8 cellular contexts compared by ENCODE assay signal in the genomic region with DNA sequence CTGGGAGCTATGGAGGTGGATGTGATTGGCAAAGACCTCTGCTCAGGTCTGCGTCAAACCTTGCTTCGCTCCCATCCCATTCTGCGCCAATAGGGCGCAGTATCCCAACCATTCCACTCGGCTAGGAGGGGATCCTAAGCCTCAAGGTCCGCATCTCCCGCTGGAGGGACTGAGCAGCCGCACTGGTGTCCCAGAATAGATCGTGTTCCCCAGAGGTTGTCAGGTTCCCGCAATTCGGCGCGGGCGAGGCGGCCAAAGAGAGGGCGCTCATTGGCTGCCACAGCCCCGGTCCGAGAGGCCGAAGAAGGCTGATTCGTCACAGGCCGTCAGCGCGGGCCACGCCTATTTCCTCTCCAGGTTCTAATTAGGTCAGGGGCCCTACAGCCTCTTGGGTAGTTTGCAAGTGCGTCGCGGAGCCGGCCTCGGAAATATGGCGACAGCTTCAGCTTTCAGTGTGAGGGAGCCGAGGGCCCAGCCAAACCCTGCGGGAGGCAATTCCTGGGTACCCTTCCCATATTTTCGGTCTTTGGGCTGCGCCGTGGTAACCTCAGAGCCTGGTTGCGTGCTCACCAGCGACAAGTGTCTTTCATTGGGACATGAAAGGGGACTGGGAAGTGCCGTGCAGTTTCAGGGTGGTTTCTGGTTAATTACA. TPM values are rescaled to one million over a fixed set of nuclear protein-coding genes. Genes with fewer than 3 reads are reported as not detected.
DNase-seq lines count a peak whose midpoint lies in the region; ATAC-seq and TF ChIP-seq lines count a peak whose summit lies in the region.

No MANE protein-coding gene starts in this region.

- no peaks in the 10 kb centered on the region for H3K9me3 ChIP-seq in CD4-positive, CD25-positive, alpha-beta regulatory T cell (ENCODE audit: control insufficient read depth in 2 of 2, low read length in 2 of 2)
- H3K9me3 ChIP-seq in PC-3 (ENCODE audit: low read length) (no peaks in the 10 kb centered on the region), fibroblast of lung (ENCODE audit: control insufficient read depth, insufficient read depth, low read depth, low read length) (no peaks in the 10 kb centered on the region)

- ATAC-seq in CD4-positive, CD25-positive, alpha-beta regulatory T cell (ENCODE audit: low read depth in 2 of 2) = peak; percentile 94
- ATAC-seq in GM19395 (IDR thresholded peaks at IDR 0.05; ENCODE audit: unreplicated experiment) = peak; percentile 100
- peak; percentile 99 for ATAC-seq in HG03558 (IDR thresholded peaks at IDR 0.05; ENCODE audit: extremely low read depth, unreplicated experiment)
- peak; percentile 82 for ATAC-seq in PC-3
- ATAC-seq in naive thymus-derived CD8-positive, alpha-beta T cell = peak; percentile 87 to 89
- peak; percentile 100 for ATAC-seq in stimulated activated memory B cell treated with anti-CD40 and anti-IgM and Interleukin-4, amounts not matched to agents 10 μg/mL and 1 μg/mL and 100 μg/mL, for 72 hours

- H4K20me1 ChIP-seq in PC-3 (ENCODE audit: low read length) = no peaks in the 10 kb centered on the region
- H4K20me1 ChIP-seq in fibroblast of lung (ENCODE audit: control insufficient read depth, extremely low read depth, insufficient read depth, low read length) = no peaks in the 10 kb centered on the region

- H3K4me3 Mint-ChIP-seq in CD4-positive, CD25-positive, alpha-beta regulatory T cell = peak overlapping the region; percentile 88 to 96 (median 89)
- H3K4me3 Mint-ChIP-seq in naive thymus-derived CD8-positive, alpha-beta T cell = peak overlapping the region; percentile 83 to 97 (median 89)
- H3K4me3 Mint-ChIP-seq in stimulated activated memory B cell treated with anti-CD40 and anti-IgM and Interleukin-4, amounts not matched to agents 10 μg/mL and 1 μg/mL and 100 μg/mL, for 72 hours = peak overlapping the region; percentile 81

- H2AFZ ChIP-seq in PC-3 (ENCODE audit: low read length) (peak overlapping the region; percentile 70), fibroblast of lung (ENCODE audit: low read length) (peak overlapping the region; percentile 98)

- H3K27ac ChIP-seq in CD4-positive, CD25-positive, alpha-beta regulatory T cell (ENCODE audit: insufficient read depth, low read length, poor library complexity, severe bottlenecking) = peak overlapping the region; percentile 94
- H3K27ac ChIP-seq in PC-3 (ENCODE audit: low read length) (peak overlapping the region; percentile 19), fibroblast of lung (ENCODE audit: insufficient read depth, low read length) (peak overlapping the region; percentile 85)

- H3K36me3 Mint-ChIP-seq in CD4-positive, CD25-positive, alpha-beta regulatory T cell = peaks cover 19% of the 10 kb centered on the region
- H3K36me3 Mint-ChIP-seq in naive thymus-derived CD8-positive, alpha-beta T cell = peaks cover 14 to 26% (median 21%) of the 10 kb centered on the region in 3 donors
- H3K36me3 Mint-ChIP-seq in stimulated activated memory B cell treated with anti-CD40 and anti-IgM and Interleukin-4, amounts not matched to agents 10 μg/mL and 1 μg/mL and 100 μg/mL, for 72 hours = peaks cover 24% of the 10 kb centered on the region

- peak overlapping the region; percentile 50 to 94 (median 94) for H3K27ac Mint-ChIP-seq in CD4-positive, CD25-positive, alpha-beta regulatory T cell
- peak overlapping the region; percentile 91 to 99 (median 96) for H3K27ac Mint-ChIP-seq in naive thymus-derived CD8-positive, alpha-beta T cell
- peak overlapping the region; percentile 98 for H3K27ac Mint-ChIP-seq in stimulated activated memory B cell treated with anti-CD40 and anti-IgM and Interleukin-4, amounts not matched to agents 10 μg/mL and 1 μg/mL and 100 μg/mL, for 72 hours

- H3K9ac ChIP-seq in PC-3 (ENCODE audit: low read length) = peak overlapping the region; percentile 65
- peak overlapping the region; percentile 84 for H3K9ac ChIP-seq in fibroblast of lung (ENCODE audit: insufficient read depth, low read length)

- CTCF ChIA-PET in PC-3 (lab: Charles Lee) = interaction anchor here (0.5 kb wide), 1 partner anchor 165 kb away, joined by 3 read pairs; no protein-coding TSS in a partner anchor

- H3K36me3 ChIP-seq in CD4-positive, CD25-positive, alpha-beta regulatory T cell (ENCODE audit: control insufficient read depth, insufficient read depth, low read length) = no peaks in the 10 kb centered on the region
- no peaks in the 10 kb centered on the region for H3K36me3 ChIP-seq in PC-3 (ENCODE audit: low read depth, low read length)
- no peaks in the 10 kb centered on the region for H3K36me3 ChIP-seq in fibroblast of lung (ENCODE audit: control insufficient read depth, insufficient read depth, low read length)

- H3K4me1 ChIP-seq in CD4-positive, CD25-positive, alpha-beta regulatory T cell (ENCODE audit: control insufficient read depth, insufficient read depth, low read length, poor library complexity, severe bottlenecking) = peaks cover 26% of the 10 kb centered on the region
- H3K4me1 ChIP-seq in PC-3 (ENCODE audit: insufficient read depth, low read length) (peaks cover 26% of the 10 kb centered on the region), fibroblast of lung (ENCODE audit: control insufficient read depth, extremely low read depth, insufficient read depth, low read length) (peaks cover 2% of the 10 kb centered on the region)

- no peaks in the 10 kb centered on the region for H3F3A ChIP-seq in PC-3 (ENCODE audit: low read length, unreplicated experiment)

- DNase-seq in CD4-positive, CD25-positive, alpha-beta regulatory T cell = peak; percentile 86 to 96 (median 88)
- DNase-seq in PC-3 = peak; percentile 77
- peak; percentile 81 for DNase-seq in activated T-helper 1 cell treated with Interleukin-2 at 50 U/mL for 16 hours (ENCODE audit: low read depth)
- peak; percentile 95 for DNase-seq in fibroblast of lung (ENCODE audit: low read depth in 2 of 2)
- DNase-seq in naive thymus-derived CD8-positive, alpha-beta T cell = peak; percentile 68 to 95 (median 84)

- peaks cover 5 to 53% (median 30%) of the 10 kb centered on the region in 4 donors for H3K4me1 Mint-ChIP-seq in CD4-positive, CD25-positive, alpha-beta regulatory T cell
- peaks cover 35 to 55% (median 44%) of the 10 kb centered on the region in 4 donors for H3K4me1 Mint-ChIP-seq in naive thymus-derived CD8-positive, alpha-beta T cell
- H3K4me1 Mint-ChIP-seq in stimulated activated memory B cell treated with anti-CD40 and anti-IgM and Interleukin-4, amounts not matched to agents 10 μg/mL and 1 μg/mL and 100 μg/mL, for 72 hours = peaks cover 17% of the 10 kb centered on the region

- H3K27me3 Mint-ChIP-seq in CD4-positive, CD25-positive, alpha-beta regulatory T cell = peaks cover 15% of the 10 kb centered on the region
- peaks cover 0 to 14% (median 8%) of the 10 kb centered on the region in 5 donors for H3K27me3 Mint-ChIP-seq in naive thymus-derived CD8-positive, alpha-beta T cell
- peaks cover 22% of the 10 kb centered on the region for H3K27me3 Mint-ChIP-seq in stimulated activated memory B cell treated with anti-CD40 and anti-IgM and Interleukin-4, amounts not matched to agents 10 μg/mL and 1 μg/mL and 100 μg/mL, for 72 hours

- peak overlapping the region; percentile 77 for H3K4me2 ChIP-seq in PC-3 (ENCODE audit: low read length)
- H3K4me2 ChIP-seq in fibroblast of lung (ENCODE audit: extremely low read depth, insufficient read depth, low read length) = peak overlapping the region; percentile 75

- no peaks in the 10 kb centered on the region for H3K79me2 ChIP-seq in PC-3 (ENCODE audit: low read length)
- no peaks in the 10 kb centered on the region for H3K79me2 ChIP-seq in fibroblast of lung (ENCODE audit: control insufficient read depth, insufficient read depth, low read length)

- H3K9me3 Mint-ChIP-seq in CD4-positive, CD25-positive, alpha-beta regulatory T cell = peaks cover 2 to 15% (median 8%) of the 10 kb centered on the region in 7 donors
- H3K9me3 Mint-ChIP-seq in naive thymus-derived CD8-positive, alpha-beta T cell = peaks cover 5 to 28% (median 19%) of the 10 kb centered on the region in 9 donors
- peaks cover 10% of the 10 kb centered on the region for H3K9me3 Mint-ChIP-seq in stimulated activated memory B cell treated with anti-CD40 and anti-IgM and Interleukin-4, amounts not matched to agents 10 μg/mL and 1 μg/mL and 100 μg/mL, for 72 hours

- H3K9me2 ChIP-seq in PC-3 (replicated peaks; ENCODE audit: low read length) = no peaks in the 10 kb centered on the region

- peaks cover 9% of the 10 kb centered on the region for H3K27me3 ChIP-seq in CD4-positive, CD25-positive, alpha-beta regulatory T cell (ENCODE audit: control insufficient read depth, insufficient read depth, low read length)
- peaks cover 9% of the 10 kb centered on the region for H3K27me3 ChIP-seq in PC-3 (ENCODE audit: low read length)
- no peaks in the 10 kb centered on the region for H3K27me3 ChIP-seq in fibroblast of lung (ENCODE audit: control insufficient read depth, insufficient read depth, low read length)

- intact Hi-C loops in PC-3 (cut with micrococcal nuclease) = loop anchor here (10.0 kb wide), 1 partner anchor 257 kb away; no protein-coding TSS in a partner anchor

- H3K4me3 ChIP-seq in CD4-positive, CD25-positive, alpha-beta regulatory T cell (ENCODE audit: low read depth, low read length) = peak overlapping the region; percentile 98
- H3K4me3 ChIP-seq in PC-3 (ENCODE audit: low read length) = peak overlapping the region; percentile 63
- H3K4me3 ChIP-seq in fibroblast of lung (replicated peaks in 1 of 4; ENCODE audit: control extremely low read depth in 1 of 4, insufficient read depth in 1 of 4, low read depth in 3 of 4, low read length in 4 of 4) = peak overlapping the region; percentile 65 to 84 (median 78)

- POLR2A ChIA-PET in PC-3 (lab: Charles Lee; ENCODE audit: unreplicated experiment) = no interaction called here
- POLR2A ChIA-PET in naive thymus-derived CD8-positive, alpha-beta T cell (lab: Charles Lee) = interaction anchor here (0.6 to 5.0 kb wide), 16 partner anchors 9 to 492 kb away, joined by 3 to 41 read pairs (median 4); partner anchors contain the start of genes ASB8, CCDC184, RPAP3 and SENP1

- no TSS peak for BruUV-seq in PC-3 (replicated peaks; lab: Mats Ljungman, UMichigan)

- TF ChIP-seq CTCF in PC-3 (conservative IDR thresholded peaks at IDR 0.05; ENCODE audit: low read depth, low read length) (no peak), fibroblast of lung (conservative IDR thresholded peaks at IDR 0.05 in 1 of 2, IDR thresholded peaks at IDR 0.05 in 1 of 2; ENCODE audit: low read depth in 1 of 2, low read length in 2 of 2) (peak in 1 of 2 donors; percentile 14)

RNA-seq across cellular contexts. Expression of gene OR10AD1, which starts 5.0 kb away (rescaled TPM):
- not detected for total RNA-seq in CD4-positive, CD25-positive, alpha-beta regulatory T cell
- under 1 TPM in 1 of 4 donors, not detected in 3; 0.22 TPM for polyA plus RNA-seq in CD4-positive, CD25-positive, alpha-beta regulatory T cell
- total RNA-seq in PC-3 (2014; rRNA removed) (not detected in 2 replicates), fibroblast of lung (not detected in 2 replicates)
- polyA plus RNA-seq in fibroblast of lung = not detected in 2 replicates
- not detected in 2 replicates for polyA plus RNA-seq in fibroblast of lung (2012)
- not detected in 2 replicates for polyA minus RNA-seq in fibroblast of lung (ENCODE audit: low replicate concordance)
- not detected for total RNA-seq in naive thymus-derived CD8-positive, alpha-beta T cell
- not detected for polyA plus RNA-seq in naive thymus-derived CD8-positive, alpha-beta T cell

RNA-seq across cellular contexts. Expression of gene CCDC184, which starts 14.6 kb away (rescaled TPM):
- 1.6 TPM for total RNA-seq in CD4-positive, CD25-positive, alpha-beta regulatory T cell
- under 1 TPM; 0.15 to 0.24 (median 0.18) TPM for polyA plus RNA-seq in CD4-positive, CD25-positive, alpha-beta regulatory T cell
- not detected in 2 replicates for total RNA-seq in PC-3 (2014; rRNA removed)
- under 0.01 and 0.17 TPM in 2 replicates for total RNA-seq in fibroblast of lung
- polyA plus RNA-seq in fibroblast of lung = 0.28 and 0.30 TPM in 2 replicates
- 0.36 and 0.47 TPM in 2 replicates for polyA plus RNA-seq in fibroblast of lung (2012)
- 0.78 TPM in 1 of 2 replicates, not detected in the other for polyA minus RNA-seq in fibroblast of lung (ENCODE audit: low replicate concordance)
- not detected for total RNA-seq in naive thymus-derived CD8-positive, alpha-beta T cell
- under 1 TPM in 2 of 3 donors, not detected in 1; 0.11 to 0.13 TPM for polyA plus RNA-seq in naive thymus-derived CD8-positive, alpha-beta T cell

RNA-seq across cellular contexts. Expression of gene ASB8, which starts 40.8 kb away (rescaled TPM):
- 46.6 TPM for total RNA-seq in CD4-positive, CD25-positive, alpha-beta regulatory T cell
- polyA plus RNA-seq in CD4-positive, CD25-positive, alpha-beta regulatory T cell = 100 to 1,000 TPM in 1 of 4 donors, 10 to 100 TPM in 3; 73.2 to 121 (median 90.0) TPM
- total RNA-seq in PC-3 (2014; rRNA removed) (18.0 and 34.4 TPM in 2 replicates), fibroblast of lung (13.1 and 23.8 TPM in 2 replicates)
- 32.8 and 35.0 TPM in 2 replicates for polyA plus RNA-seq in fibroblast of lung
- 28.4 and 38.2 TPM in 2 replicates for polyA plus RNA-seq in fibroblast of lung (2012)
- polyA minus RNA-seq in fibroblast of lung (ENCODE audit: low replicate concordance) = 25.0 and 25.3 TPM in 2 replicates
- total RNA-seq in naive thymus-derived CD8-positive, alpha-beta T cell = 10 to 100 TPM; 71.0 to 81.0 TPM
- 10 to 100 TPM; 61.2 to 75.6 (median 64.4) TPM for polyA plus RNA-seq in naive thymus-derived CD8-positive, alpha-beta T cell

Comparison
In these comparisons a context has a peak if more than half of its experiments do, and no peak if none do; other contexts are left out.
1. Peak in every context shown above with its lines: DNase-seq, ATAC-seq, H3K4me3 ChIP-seq and H3K27ac ChIP-seq.
2. H3K27ac ChIP-seq: peak in every context shown above with its lines; median percentile 94 in CD4-positive, CD25-positive, alpha-beta regulatory T cell; 85 in fibroblast of lung; 19 in PC-3.